8 cellular contexts compared by ENCODE assay signal in genomic region chr16:89241187-89242003, GRCh38. TPM values are rescaled to one million over a fixed set of nuclear protein-coding genes. Genes with fewer than 3 reads are reported as not detected.
DNase-seq lines count a peak whose midpoint lies in the region; ATAC-seq and TF ChIP-seq lines count a peak whose summit lies in the region.

No MANE protein-coding gene starts in this region.

- no peaks in the 10 kb centered on the region for H3K27me3 ChIP-seq in lung (ENCODE audit: control insufficient read depth, insufficient read depth)

- no peak for TF ChIP-seq CTCF in lung (IDR thresholded peaks at IDR 0.05; ENCODE audit: control extremely low read depth, extremely low read depth)

- no peaks in the 10 kb centered on the region for H3K9me3 Mint-ChIP-seq in activated CD4-positive, alpha-beta memory T cell treated with anti-CD3 and anti-CD28 coated beads, Interleukin-2, amount 10 ng/mL, durations not matched to agents 7 days and 5 days

- no peaks in the 10 kb centered on the region for H3K9me3 ChIP-seq in lung (ENCODE audit: control insufficient read depth in 2 of 2, insufficient read depth in 1 of 2, low read length in 1 of 2)

- H3K4me1 ChIP-seq in lung (ENCODE audit: control insufficient read depth in 2 of 2, insufficient read depth in 2 of 2, low read length in 2 of 2) = peaks cover 0 to 4% of the 10 kb centered on the region in 2 donors

- H3K27ac ChIP-seq in lung (ENCODE audit: low read depth in 1 of 2, low read length in 1 of 2) = peak overlapping the region; percentile 89 to 99

- H3K4me3 ChIP-seq in lung = peak overlapping the region; percentile 55

- ATAC-seq in HG03066 (IDR thresholded peaks at IDR 0.05; ENCODE audit: low read depth, unreplicated experiment) (peak; percentile 75), lung (ENCODE audit: insufficient read depth, low FRiP score) (peak; percentile 43)

- WGBS in lung, 2 donors = 7 to 10% methylated on average over 38 of the region's 39 CpGs

- H3K36me3 Mint-ChIP-seq in activated CD4-positive, alpha-beta memory T cell treated with anti-CD3 and anti-CD28 coated beads, Interleukin-2, amount 10 ng/mL, durations not matched to agents 7 days and 5 days (ENCODE audit: low read depth) = peaks cover 2% of the 10 kb centered on the region

- peak overlapping the region; percentile 98 for H3K27ac Mint-ChIP-seq in activated CD4-positive, alpha-beta memory T cell treated with anti-CD3 and anti-CD28 coated beads, Interleukin-2, amount 10 ng/mL, durations not matched to agents 7 days and 5 days

- POLR2A ChIA-PET in activated CD4-positive, alpha-beta memory T cell treated with anti-CD3 and anti-CD28 coated beads, Interleukin-2, amount 10 ng/mL, durations not matched to agents 7 days and 5 days (lab: Charles Lee) = interaction anchor here (0.6 to 3.0 kb wide), 20 partner anchors 16 to 430 kb away, joined by 3 to 21 read pairs (median 3); partner anchors contain the start of genes ACSF3, APRT, GALNS and SPG7

- peaks cover 24% of the 10 kb centered on the region for H3K4me1 Mint-ChIP-seq in activated CD4-positive, alpha-beta memory T cell treated with anti-CD3 and anti-CD28 coated beads, Interleukin-2, amount 10 ng/mL, durations not matched to agents 7 days and 5 days

- no peaks in the 10 kb centered on the region for H3K27me3 Mint-ChIP-seq in activated CD4-positive, alpha-beta memory T cell treated with anti-CD3 and anti-CD28 coated beads, Interleukin-2, amount 10 ng/mL, durations not matched to agents 7 days and 5 days

- peak; percentile 17 for DNase-seq in NCI-H510A (lab: John Stamatoyannopoulos, UW)
- DNase-seq in NCI-H510A treated with DMSO at 0.1 percent for 48 hours (lab: John Stamatoyannopoulos, UW) = no peak
- peak; percentile 71 for DNase-seq in NCI-H748 (lab: John Stamatoyannopoulos, UW; ENCODE audit: unreplicated experiment)
- peak; percentile 81 for DNase-seq in activated CD4-positive, alpha-beta memory T cell treated with anti-CD3 and anti-CD28 coated beads, Interleukin-2, amount 10 ng/mL, durations not matched to agents 7 days and 5 days
- DNase-seq in ecto neural progenitor cell (ENCODE audit: low spot score) = peak; percentile 85
- DNase-seq in lung (ENCODE audit: low spot score) = peak; percentile 66
- peak; percentile 47 to 64 (median 48) for DNase-seq in stimulated activated CD4-positive, alpha-beta T cell treated with anti-CD3 and anti-CD28 coated beads, TNF-alpha, amount 100 ng/mL, for 24 hours (ENCODE audit: low read depth in 3 of 3)

- peak overlapping the region; percentile 96 for H3K4me3 Mint-ChIP-seq in activated CD4-positive, alpha-beta memory T cell treated with anti-CD3 and anti-CD28 coated beads, Interleukin-2, amount 10 ng/mL, durations not matched to agents 7 days and 5 days

- no peaks in the 10 kb centered on the region for H3K36me3 ChIP-seq in lung (ENCODE audit: control insufficient read depth in 2 of 2, insufficient read depth in 2 of 2, low read length in 2 of 2)

- CTCF ChIA-PET in activated CD4-positive, alpha-beta memory T cell treated with anti-CD3 and anti-CD28 coated beads, Interleukin-2, amount 10 ng/mL, durations not matched to agents 7 days and 5 days (lab: Charles Lee) = interaction anchor here (0.6 to 1.9 kb wide), 9 partner anchors 11 to 672 kb away, joined by 3 to 11 read pairs (median 4); partner anchors contain the start of genes ZC3H18 and ZNF778

RNA-seq across cellular contexts. Expression of gene ZNF778, which starts 23.9 kb away (rescaled TPM):
- 1 to 10 TPM; 6.6 to 6.8 TPM for total RNA-seq in activated CD4-positive, alpha-beta memory T cell treated with anti-CD3 and anti-CD28 coated beads, Interleukin-2, amount 10 ng/mL, durations not matched to agents 7 days and 5 days
- total RNA-seq in lung = 10 to 100 TPM in 1 of 2 donors, 1 to 10 TPM in 1; 4.7 to 13.9 TPM
- 1 to 10 TPM; 2.4 to 4.5 TPM for polyA plus RNA-seq in lung

RNA-seq across cellular contexts. Expression of gene SLC22A31, which starts 41.1 kb away (rescaled TPM):
- total RNA-seq in activated CD4-positive, alpha-beta memory T cell treated with anti-CD3 and anti-CD28 coated beads, Interleukin-2, amount 10 ng/mL, durations not matched to agents 7 days and 5 days = under 1 TPM; 0.23 to 0.53 TPM
- 100 to 1,000 TPM in 1 of 2 donors, 10 to 100 TPM in 1; 25.2 to 227 TPM for total RNA-seq in lung
- polyA plus RNA-seq in lung = 100 to 1,000 TPM in 1 of 2 donors, 10 to 100 TPM in 1; 78.8 to 285 TPM

Comparison
In these comparisons a context has a peak if more than half of its experiments do, and no peak if none do; other contexts are left out.
1. RNA of gene SLC22A31, which starts 41.1 kb away (total RNA-seq): 25.2 to 227 TPM in lung; 0.23 to 0.53 TPM in activated CD4-positive, alpha-beta memory T cell treated with anti-CD3 and anti-CD28 coated beads, Interleukin-2, amount 10 ng/mL, durations not matched to agents 7 days and 5 days; every median in the first group is over 10 times any median in the second.